Comparison of ENCODE assay signal across 10 cellular contexts in the genomic region with DNA sequence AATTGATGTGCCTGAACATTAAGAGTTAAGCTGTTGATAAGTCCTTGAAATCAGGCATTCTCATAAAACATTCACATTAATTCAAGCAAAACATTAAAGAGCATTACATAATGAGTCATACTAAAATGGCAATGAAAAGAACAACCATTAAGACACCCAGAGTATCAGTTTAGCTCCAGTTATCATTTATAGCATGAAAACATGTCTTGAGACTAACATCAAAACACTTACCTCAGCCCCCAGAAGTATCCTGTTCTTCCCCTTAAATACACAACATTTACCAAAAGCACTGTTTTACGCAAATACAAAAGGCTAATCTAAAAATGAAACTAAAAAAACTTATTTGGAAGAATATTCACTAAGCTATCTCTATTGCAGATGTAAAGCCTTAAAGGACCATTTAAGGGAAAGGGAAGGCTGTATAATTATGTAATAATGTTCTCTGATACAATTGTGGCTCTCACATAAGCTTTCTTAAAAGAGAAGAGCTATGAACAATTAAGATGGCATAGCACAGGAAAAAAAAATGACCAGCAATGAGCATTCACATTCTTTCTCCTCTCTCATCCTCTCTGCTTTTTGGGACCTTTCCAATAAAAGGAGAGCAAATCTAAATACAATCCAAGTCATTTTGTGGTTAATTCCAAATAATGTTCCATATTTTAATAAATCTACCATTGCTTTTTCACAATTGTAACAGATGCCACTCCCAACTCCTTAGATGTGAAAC. TPM values are rescaled to one million over a fixed set of nuclear protein-coding genes. Genes with fewer than 3 reads are reported as not detected.
A peak's percentile ranks its signal among the peaks of the same experiment; 100 is the strongest.
DNase-seq lines count a peak whose midpoint lies in the region; ATAC-seq and TF ChIP-seq lines count a peak whose summit lies in the region.
"Had no signal": no experiment of that assay in that cellular context is flagged by ENCODE, and none has a peak within 500 bp of the region (broad histone marks: within the 10 kb centered on the region; RNA-seq: fewer than 3 reads in every experiment).

No MANE protein-coding gene starts in this region.

- peaks cover 0 to 2% (median 0%) of the 10 kb centered on the region in 7 donors for H3K9me3 Mint-ChIP-seq in naive B cell

- peak overlapping the region in 3 of 6 donors; percentile 1 to 71 (median 51) for H3K27ac Mint-ChIP-seq in naive B cell

- H3K4me3 Mint-ChIP-seq in naive B cell, result peak overlapping the region in 2 of 8 donors; percentile 2 to 41

- H3K27me3 Mint-ChIP-seq in naive B cell, result no peaks in the 10 kb centered on the region

- intact Hi-C loops in sciatic nerve (cut with DNase I), result no loop called here

- peaks cover 19 to 35% (median 23%) of the 10 kb centered on the region in 3 donors for H3K4me1 Mint-ChIP-seq in naive B cell

- ATAC-seq in naive B cell (ENCODE audit: low read depth in 2 of 2), result peak; percentile 43 to 46
- ATAC-seq in HG03469 (IDR thresholded peaks at IDR 0.05; ENCODE audit: unreplicated experiment), result no peak
- ATAC-seq in sciatic nerve, result no peak
- ATAC-seq in HG02763 (IDR thresholded peaks at IDR 0.05; ENCODE audit: unreplicated experiment), result no peak

- H3K36me3 Mint-ChIP-seq in naive B cell, result no peaks in the 10 kb centered on the region

- TF ChIP-seq CTCF in GM10266 (IDR thresholded peaks at IDR 0.05; ENCODE audit: control insufficient read depth, insufficient read depth, low read depth, missing control alignments), result no peak

- DNase-seq in GM10266 (ENCODE audit: extremely low spot score), result peak; percentile 35
- peak; percentile 23 for DNase-seq in HCEC 1CT
- peak; percentile 37 for DNase-seq in OCI-M1 (lab: John Stamatoyannopoulos, UW)
- no peak for DNase-seq in naive B cell
- DNase-seq in sciatic nerve (ENCODE audit: low spot score), result no peak
- DNase-seq in activated CD4-positive, alpha-beta T cell treated with anti-CD3 and anti-CD28 coated beads, Interleukin-2, amount 50 U/mL, for 4 hours, result no peak
- DNase-seq: activated T-cell treated with anti-CD3 and anti-CD28 coated beads, Interleukin-2, amount 50 U/mL, for 48 hours; left ventricle myocardium inferior had no signal

RNA-seq across cellular contexts. Expression of a gene that starts 23.7 kb away (rescaled TPM):
- polyA plus RNA-seq in naive B cell (ENCODE audit: low read depth in 6 of 6), result 10 to 100 TPM; 15.8 to 27.3 (median 19.5) TPM
- 27.7 TPM for total RNA-seq in sciatic nerve

Comparison
In these comparisons a context has a peak if more than half of its experiments do, and no peak if none do; other contexts are left out.
1. DNase-seq: peak in GM10266 (single experiment), HCEC 1CT (single experiment) and OCI-M1 (single experiment); none in naive B cell (single experiment), sciatic nerve (single experiment) and activated CD4-positive, alpha-beta T cell treated with anti-CD3 and anti-CD28 coated beads, Interleukin-2, amount 50 U/mL, for 4 hours (0 of 2).
2. ATAC-seq: peak in naive B cell (2 of 2); none in HG03469 (single experiment), sciatic nerve (single experiment) and HG02763 (single experiment).